ENCODE assay signal across 1 cellular context in the genomic region with DNA sequence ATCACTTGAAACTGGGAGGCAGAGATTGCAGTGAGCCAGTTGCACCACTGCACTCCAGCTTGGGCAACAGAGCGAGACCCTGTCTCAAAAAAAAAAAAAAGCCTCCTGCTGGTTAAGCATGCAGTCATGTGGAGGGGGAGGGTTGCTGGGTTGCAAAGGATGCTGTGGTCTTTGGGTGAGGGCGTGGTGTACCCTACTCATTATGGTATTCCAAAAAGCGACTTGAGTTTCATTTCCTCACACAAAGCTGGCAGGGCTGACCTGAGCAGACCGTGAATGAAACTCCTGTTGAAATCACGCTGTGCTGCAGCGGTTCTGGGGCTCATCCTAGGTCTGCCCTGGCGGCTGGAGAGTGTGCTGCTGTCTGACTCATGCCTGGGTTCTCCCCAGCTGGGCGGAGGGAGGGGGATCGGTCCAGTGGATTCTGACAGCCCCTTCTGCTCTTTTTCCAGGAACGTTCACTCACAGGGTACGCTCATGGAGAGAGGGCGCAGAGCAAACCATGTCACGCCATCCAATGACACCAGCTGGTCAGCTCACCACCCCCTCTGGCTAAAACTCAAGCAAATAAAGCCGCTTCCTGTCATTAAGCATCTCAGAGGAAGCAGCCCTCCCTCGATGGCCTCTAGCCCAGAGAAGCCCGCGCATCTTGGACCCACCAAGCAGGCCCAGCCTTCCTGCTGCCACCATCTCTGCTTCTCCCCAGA.
TF ChIP-seq lines count a peak whose summit lies in the region.

No MANE protein-coding gene starts in this region.

TF ChIP-seq in HEK293, 187 proteins besides CTCF, POLR2A, EP300 and RAD21 (continued from another document and continues in another):
- TF ChIP-seq, protein P1, sequence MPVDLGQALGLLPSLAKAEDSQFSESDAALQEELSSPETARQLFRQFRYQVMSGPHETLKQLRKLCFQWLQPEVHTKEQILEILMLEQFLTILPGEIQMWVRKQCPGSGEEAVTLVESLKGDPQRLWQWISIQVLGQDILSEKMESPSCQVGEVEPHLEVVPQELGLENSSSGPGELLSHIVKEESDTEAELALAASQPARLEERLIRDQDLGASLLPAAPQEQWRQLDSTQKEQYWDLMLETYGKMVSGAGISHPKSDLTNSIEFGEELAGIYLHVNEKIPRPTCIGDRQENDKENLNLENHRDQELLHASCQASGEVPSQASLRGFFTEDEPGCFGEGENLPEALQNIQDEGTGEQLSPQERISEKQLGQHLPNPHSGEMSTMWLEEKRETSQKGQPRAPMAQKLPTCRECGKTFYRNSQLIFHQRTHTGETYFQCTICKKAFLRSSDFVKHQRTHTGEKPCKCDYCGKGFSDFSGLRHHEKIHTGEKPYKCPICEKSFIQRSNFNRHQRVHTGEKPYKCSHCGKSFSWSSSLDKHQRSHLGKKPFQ (tag by site-specific recombination; IDR thresholded peaks at IDR 0.05): no peak
- TF ChIP-seq ZNF660 (tag by site-specific recombination; IDR thresholded peaks at IDR 0.05): 0 out of 2 replicates have a peak, but pooled peaks have one; percentile 19
- TF ChIP-seq, protein P2, sequence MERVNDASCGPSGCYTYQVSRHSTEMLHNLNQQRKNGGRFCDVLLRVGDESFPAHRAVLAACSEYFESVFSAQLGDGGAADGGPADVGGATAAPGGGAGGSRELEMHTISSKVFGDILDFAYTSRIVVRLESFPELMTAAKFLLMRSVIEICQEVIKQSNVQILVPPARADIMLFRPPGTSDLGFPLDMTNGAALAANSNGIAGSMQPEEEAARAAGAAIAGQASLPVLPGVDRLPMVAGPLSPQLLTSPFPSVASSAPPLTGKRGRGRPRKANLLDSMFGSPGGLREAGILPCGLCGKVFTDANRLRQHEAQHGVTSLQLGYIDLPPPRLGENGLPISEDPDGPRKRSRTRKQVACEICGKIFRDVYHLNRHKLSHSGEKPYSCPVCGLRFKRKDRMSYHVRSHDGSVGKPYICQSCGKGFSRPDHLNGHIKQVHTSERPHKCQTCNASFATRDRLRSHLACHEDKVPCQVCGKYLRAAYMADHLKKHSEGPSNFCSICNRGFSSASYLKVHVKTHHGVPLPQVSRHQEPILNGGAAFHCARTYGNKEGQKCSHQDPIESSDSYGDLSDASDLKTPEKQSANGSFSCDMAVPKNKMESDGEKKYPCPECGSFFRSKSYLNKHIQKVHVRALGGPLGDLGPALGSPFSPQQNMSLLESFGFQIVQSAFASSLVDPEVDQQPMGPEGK (tag by site-specific recombination; IDR thresholded peaks at IDR 0.05): peak; percentile 83
- TF ChIP-seq ZNF2 (tag by site-specific recombination; IDR thresholded peaks at IDR 0.05): peak; percentile 63
- TF ChIP-seq ZNF600 (tag by site-specific recombination; IDR thresholded peaks at IDR 0.05): peak; percentile 98
- TF ChIP-seq, protein P3, sequence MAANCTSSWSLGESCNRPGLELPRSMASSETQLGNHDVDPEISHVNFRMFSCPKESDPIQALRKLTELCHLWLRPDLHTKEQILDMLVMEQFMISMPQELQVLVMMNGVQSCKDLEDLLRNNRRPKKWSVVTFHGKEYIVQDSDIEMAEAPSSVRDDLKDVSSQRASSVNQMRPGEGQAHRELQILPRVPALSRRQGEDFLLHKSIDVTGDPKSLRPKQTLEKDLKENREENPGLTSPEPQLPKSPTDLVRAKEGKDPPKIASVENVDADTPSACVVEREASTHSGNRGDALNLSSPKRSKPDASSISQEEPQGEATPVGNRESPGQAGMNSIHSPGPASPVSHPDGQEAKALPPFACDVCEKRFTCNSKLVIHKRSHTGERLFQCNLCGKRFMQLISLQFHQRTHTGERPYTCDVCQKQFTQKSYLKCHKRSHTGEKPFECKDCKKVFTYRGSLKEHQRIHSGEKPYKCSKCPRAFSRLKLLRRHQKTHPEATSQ (tag by site-specific recombination; IDR thresholded peaks at IDR 0.05): no peak
- no peak for TF ChIP-seq ZNF202 (tag by site-specific recombination; IDR thresholded peaks at IDR 0.05; ENCODE audit: borderline replicate concordance)
- TF ChIP-seq ZNF843 (tag by site-specific recombination; IDR thresholded peaks at IDR 0.05): no peak
- TF ChIP-seq ZNF76 (tag by site-specific recombination; IDR thresholded peaks at IDR 0.05; ENCODE audit: borderline replicate concordance, low read depth): no peak
- TF ChIP-seq BCL11A (tag by site-specific recombination; IDR thresholded peaks at IDR 0.05; ENCODE audit: low read depth): no peak
- no peak for TF ChIP-seq MYNN (tag by site-specific recombination; IDR thresholded peaks at IDR 0.05; ENCODE audit: borderline replicate concordance)
- no peak for TF ChIP-seq ZNF23 (tag by site-specific recombination; IDR thresholded peaks at IDR 0.05; ENCODE audit: borderline replicate concordance)
- TF ChIP-seq, protein P4, sequence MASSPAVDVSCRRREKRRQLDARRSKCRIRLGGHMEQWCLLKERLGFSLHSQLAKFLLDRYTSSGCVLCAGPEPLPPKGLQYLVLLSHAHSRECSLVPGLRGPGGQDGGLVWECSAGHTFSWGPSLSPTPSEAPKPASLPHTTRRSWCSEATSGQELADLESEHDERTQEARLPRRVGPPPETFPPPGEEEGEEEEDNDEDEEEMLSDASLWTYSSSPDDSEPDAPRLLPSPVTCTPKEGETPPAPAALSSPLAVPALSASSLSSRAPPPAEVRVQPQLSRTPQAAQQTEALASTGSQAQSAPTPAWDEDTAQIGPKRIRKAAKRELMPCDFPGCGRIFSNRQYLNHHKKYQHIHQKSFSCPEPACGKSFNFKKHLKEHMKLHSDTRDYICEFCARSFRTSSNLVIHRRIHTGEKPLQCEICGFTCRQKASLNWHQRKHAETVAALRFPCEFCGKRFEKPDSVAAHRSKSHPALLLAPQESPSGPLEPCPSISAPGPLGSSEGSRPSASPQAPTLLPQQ (tag by site-specific recombination; IDR thresholded peaks at IDR 0.05): no peak
- TF ChIP-seq ZNF670 (tag by site-specific recombination; IDR thresholded peaks at IDR 0.05; ENCODE audit: low read depth): no peak
- TF ChIP-seq TCF7L2 (IDR thresholded peaks at IDR 0.05; ENCODE audit: borderline replicate concordance, low read depth, low read length): no peak
- TF ChIP-seq, protein P5, sequence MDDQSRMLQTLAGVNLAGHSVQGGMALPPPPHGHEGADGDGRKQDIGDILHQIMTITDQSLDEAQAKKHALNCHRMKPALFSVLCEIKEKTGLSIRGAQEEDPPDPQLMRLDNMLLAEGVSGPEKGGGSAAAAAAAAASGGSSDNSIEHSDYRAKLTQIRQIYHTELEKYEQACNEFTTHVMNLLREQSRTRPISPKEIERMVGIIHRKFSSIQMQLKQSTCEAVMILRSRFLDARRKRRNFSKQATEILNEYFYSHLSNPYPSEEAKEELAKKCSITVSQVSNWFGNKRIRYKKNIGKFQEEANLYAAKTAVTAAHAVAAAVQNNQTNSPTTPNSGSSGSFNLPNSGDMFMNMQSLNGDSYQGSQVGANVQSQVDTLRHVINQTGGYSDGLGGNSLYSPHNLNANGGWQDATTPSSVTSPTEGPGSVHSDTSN (CRISPR knock-in tag; IDR thresholded peaks at IDR 0.05): no peak
- TF ChIP-seq BCL11B (tag by site-specific recombination; IDR thresholded peaks at IDR 0.05; ENCODE audit: low read depth): no peak
- TF ChIP-seq ZNF530 (tag by site-specific recombination; IDR thresholded peaks at IDR 0.05; ENCODE audit: low read depth): no peak
- TF ChIP-seq, protein P6, sequence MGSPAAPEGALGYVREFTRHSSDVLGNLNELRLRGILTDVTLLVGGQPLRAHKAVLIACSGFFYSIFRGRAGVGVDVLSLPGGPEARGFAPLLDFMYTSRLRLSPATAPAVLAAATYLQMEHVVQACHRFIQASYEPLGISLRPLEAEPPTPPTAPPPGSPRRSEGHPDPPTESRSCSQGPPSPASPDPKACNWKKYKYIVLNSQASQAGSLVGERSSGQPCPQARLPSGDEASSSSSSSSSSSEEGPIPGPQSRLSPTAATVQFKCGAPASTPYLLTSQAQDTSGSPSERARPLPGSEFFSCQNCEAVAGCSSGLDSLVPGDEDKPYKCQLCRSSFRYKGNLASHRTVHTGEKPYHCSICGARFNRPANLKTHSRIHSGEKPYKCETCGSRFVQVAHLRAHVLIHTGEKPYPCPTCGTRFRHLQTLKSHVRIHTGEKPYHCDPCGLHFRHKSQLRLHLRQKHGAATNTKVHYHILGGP (tag by site-specific recombination; IDR thresholded peaks at IDR 0.05): no peak
- TF ChIP-seq ZNF549 (tag by site-specific recombination; IDR thresholded peaks at IDR 0.05): no peak
- no peak for TF ChIP-seq ZNF837 (tag by site-specific recombination; IDR thresholded peaks at IDR 0.05)
- TF ChIP-seq ZNF521 (tag by site-specific recombination; IDR thresholded peaks at IDR 0.05): no peak
- TF ChIP-seq MEIS1 (CRISPR knock-in tag; IDR thresholded peaks at IDR 0.05; ENCODE audit: borderline replicate concordance): no peak
- no peak for TF ChIP-seq ZNF354C (tag by site-specific recombination; IDR thresholded peaks at IDR 0.05; ENCODE audit: borderline replicate concordance, low read depth)
- no peak for TF ChIP-seq ZNF394 (tag by site-specific recombination; IDR thresholded peaks at IDR 0.05; ENCODE audit: borderline replicate concordance)
- TF ChIP-seq ZNF785 (tag by site-specific recombination; IDR thresholded peaks at IDR 0.05): no peak
- TF ChIP-seq, protein P7, sequence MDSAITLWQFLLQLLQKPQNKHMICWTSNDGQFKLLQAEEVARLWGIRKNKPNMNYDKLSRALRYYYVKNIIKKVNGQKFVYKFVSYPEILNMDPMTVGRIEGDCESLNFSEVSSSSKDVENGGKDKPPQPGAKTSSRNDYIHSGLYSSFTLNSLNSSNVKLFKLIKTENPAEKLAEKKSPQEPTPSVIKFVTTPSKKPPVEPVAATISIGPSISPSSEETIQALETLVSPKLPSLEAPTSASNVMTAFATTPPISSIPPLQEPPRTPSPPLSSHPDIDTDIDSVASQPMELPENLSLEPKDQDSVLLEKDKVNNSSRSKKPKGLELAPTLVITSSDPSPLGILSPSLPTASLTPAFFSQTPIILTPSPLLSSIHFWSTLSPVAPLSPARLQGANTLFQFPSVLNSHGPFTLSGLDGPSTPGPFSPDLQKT (IDR thresholded peaks at IDR 0.05; ENCODE audit: borderline replicate concordance, low read depth, low read length): no peak
- no peak for TF ChIP-seq IKZF3 (tag by site-specific recombination; IDR thresholded peaks at IDR 0.05)
- TF ChIP-seq ZNF223 (tag by site-specific recombination; IDR thresholded peaks at IDR 0.05): no peak
- 0 out of 2 replicates have a peak, but pooled peaks have one; percentile 41 for TF ChIP-seq SCRT2 (tag by site-specific recombination; IDR thresholded peaks at IDR 0.05)
- TF ChIP-seq, protein P8, sequence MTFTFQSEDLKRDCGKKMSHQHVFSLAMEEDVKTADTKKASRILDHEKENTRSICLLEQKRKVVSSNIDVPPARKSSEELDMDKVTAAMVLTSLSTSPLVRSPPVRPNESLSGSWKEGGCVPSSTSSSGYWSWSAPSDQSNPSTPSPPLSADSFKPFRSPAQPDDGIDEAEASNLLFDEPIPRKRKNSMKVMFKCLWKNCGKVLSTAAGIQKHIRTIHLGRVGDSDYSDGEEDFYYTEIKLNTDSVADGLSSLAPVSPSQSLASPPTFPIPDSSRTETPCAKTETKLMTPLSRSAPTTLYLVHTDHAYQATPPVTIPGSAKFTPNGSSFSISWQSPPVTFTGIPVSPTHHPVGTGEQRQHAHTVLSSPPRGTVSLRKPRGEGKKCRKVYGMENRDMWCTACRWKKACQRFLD (tag by site-specific recombination; IDR thresholded peaks at IDR 0.05): no peak
- no peak for TF ChIP-seq ZNF791 (tag by site-specific recombination; IDR thresholded peaks at IDR 0.05)
- TF ChIP-seq HOXA7 (CRISPR knock-in tag; IDR thresholded peaks at IDR 0.05; ENCODE audit: borderline replicate concordance): no peak
- TF ChIP-seq HOXC10 (CRISPR knock-in tag; IDR thresholded peaks at IDR 0.05): no peak
- TF ChIP-seq, protein P9, sequence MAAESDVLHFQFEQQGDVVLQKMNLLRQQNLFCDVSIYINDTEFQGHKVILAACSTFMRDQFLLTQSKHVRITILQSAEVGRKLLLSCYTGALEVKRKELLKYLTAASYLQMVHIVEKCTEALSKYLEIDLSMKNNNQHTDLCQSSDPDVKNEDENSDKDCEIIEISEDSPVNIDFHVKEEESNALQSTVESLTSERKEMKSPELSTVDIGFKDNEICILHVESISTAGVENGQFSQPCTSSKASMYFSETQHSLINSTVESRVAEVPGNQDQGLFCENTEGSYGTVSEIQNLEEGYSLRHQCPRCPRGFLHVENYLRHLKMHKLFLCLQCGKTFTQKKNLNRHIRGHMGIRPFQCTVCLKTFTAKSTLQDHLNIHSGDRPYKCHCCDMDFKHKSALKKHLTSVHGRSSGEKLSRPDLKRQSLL (tag by site-specific recombination; IDR thresholded peaks at IDR 0.05): no peak
- TF ChIP-seq ZNF24 (tag by site-specific recombination; IDR thresholded peaks at IDR 0.05): peak; percentile 60; the same call in 1 of the 2 replicates
- no peak for TF ChIP-seq ZNF626 (tag by site-specific recombination; IDR thresholded peaks at IDR 0.05)
- TF ChIP-seq ZBTB20 (tag by site-specific recombination; IDR thresholded peaks at IDR 0.05): peak; percentile 53; the same call in 1 of the 2 replicates
- no peak for TF ChIP-seq ZNF112 (tag by site-specific recombination; IDR thresholded peaks at IDR 0.05)
- TF ChIP-seq, protein P10, sequence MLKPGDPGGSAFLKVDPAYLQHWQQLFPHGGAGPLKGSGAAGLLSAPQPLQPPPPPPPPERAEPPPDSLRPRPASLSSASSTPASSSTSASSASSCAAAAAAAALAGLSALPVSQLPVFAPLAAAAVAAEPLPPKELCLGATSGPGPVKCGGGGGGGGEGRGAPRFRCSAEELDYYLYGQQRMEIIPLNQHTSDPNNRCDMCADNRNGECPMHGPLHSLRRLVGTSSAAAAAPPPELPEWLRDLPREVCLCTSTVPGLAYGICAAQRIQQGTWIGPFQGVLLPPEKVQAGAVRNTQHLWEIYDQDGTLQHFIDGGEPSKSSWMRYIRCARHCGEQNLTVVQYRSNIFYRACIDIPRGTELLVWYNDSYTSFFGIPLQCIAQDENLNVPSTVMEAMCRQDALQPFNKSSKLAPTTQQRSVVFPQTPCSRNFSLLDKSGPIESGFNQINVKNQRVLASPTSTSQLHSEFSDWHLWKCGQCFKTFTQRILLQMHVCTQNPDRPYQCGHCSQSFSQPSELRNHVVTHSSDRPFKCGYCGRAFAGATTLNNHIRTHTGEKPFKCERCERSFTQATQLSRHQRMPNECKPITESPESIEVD (tag by site-specific recombination; IDR thresholded peaks at IDR 0.05): no peak
- no peak for TF ChIP-seq ZNF792 (tag by site-specific recombination; IDR thresholded peaks at IDR 0.05)
- peak; percentile 65 for TF ChIP-seq ZIC2 (tag by site-specific recombination; IDR thresholded peaks at IDR 0.05)
- TF ChIP-seq, protein P11, sequence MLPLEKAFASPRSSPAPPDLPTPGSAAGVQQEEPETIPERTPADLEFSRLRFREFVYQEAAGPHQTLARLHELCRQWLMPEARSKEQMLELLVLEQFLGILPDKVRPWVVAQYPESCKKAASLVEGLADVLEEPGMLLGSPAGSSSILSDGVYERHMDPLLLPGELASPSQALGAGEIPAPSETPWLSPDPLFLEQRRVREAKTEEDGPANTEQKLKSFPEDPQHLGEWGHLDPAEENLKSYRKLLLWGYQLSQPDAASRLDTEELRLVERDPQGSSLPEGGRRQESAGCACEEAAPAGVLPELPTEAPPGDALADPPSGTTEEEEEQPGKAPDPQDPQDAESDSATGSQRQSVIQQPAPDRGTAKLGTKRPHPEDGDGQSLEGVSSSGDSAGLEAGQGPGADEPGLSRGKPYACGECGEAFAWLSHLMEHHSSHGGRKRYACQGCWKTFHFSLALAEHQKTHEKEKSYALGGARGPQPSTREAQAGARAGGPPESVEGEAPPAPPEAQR (tag by site-specific recombination; IDR thresholded peaks at IDR 0.05): no peak
